In the genomic region with DNA sequence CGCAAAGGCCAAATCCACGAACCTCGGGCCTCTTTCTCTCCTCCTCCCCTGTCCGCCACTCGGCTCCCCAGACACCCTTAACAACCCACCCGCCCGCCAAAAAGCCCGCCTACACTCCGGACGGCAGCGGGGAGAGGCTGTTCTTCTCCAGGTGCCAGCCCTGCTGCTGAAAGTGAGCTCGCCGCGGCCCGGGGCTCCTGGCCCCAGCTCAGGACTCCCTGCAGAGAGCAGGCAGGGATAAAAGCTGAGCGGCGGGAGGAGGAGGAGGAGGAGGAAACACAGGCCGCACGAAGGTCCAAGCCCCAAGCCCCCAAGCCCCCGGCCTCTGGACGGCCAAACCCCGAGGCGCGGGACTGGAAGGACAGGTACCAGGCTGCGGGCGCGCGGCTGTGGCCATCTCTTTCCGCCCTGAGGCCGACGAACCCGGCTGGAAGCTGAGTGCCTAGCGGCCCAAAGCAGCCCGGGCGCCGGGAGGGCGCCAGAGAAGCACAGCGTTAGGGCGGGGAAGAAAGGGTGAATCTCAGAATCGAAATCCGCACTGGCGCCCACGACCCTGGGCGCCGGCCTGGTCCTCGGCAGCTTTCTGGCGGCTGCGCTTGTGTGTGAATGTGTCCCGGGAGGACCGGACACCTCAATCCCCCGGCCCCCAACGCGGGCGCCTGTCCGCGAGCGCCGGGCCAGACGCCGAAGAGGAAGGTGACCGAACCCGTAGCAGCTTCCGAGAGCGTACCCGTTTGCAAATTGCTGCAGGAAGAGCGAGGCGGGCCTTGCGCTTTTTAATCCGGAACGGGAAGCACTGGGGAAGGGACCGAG, we compare ENCODE assay signal across 8 cellular contexts. TPM values are rescaled to one million over a fixed set of nuclear protein-coding genes. Genes with fewer than 3 reads are reported as not detected.
A peak's percentile ranks its signal among the peaks of the same experiment; 100 is the strongest.
DNase-seq lines count a peak whose midpoint lies in the region; ATAC-seq and TF ChIP-seq lines count a peak whose summit lies in the region.

No MANE protein-coding gene starts in this region.

- H3K9me3 Mint-ChIP-seq in activated CD4-positive, alpha-beta T cell treated with anti-CD3 and anti-CD28 coated beads for 36 hours (ENCODE audit: low read depth) = peaks cover 6% of the 10 kb centered on the region
- H3K9me3 Mint-ChIP-seq in progenitor cell of endocrine pancreas (ENCODE audit: low read depth) = no peaks in the 10 kb centered on the region

- peak overlapping the region; percentile 70 for H3K27ac Mint-ChIP-seq in activated CD4-positive, alpha-beta T cell treated with anti-CD3 and anti-CD28 coated beads for 36 hours
- H3K27ac Mint-ChIP-seq in progenitor cell of endocrine pancreas = peak overlapping the region; percentile 71

- peaks cover 67% of the 10 kb centered on the region for H3K4me1 Mint-ChIP-seq in activated CD4-positive, alpha-beta T cell treated with anti-CD3 and anti-CD28 coated beads for 36 hours
- peaks cover 15% of the 10 kb centered on the region for H3K4me1 Mint-ChIP-seq in progenitor cell of endocrine pancreas (ENCODE audit: low read depth)

- ATAC-seq in activated CD4-positive, alpha-beta T cell treated with anti-CD3 and anti-CD28 coated beads for 36 hours = no peak
- ATAC-seq in Right ventricle myocardium superior (ENCODE audit: poor library complexity) = no peak

- in situ Hi-C loops in ACHN (cut with HindIII; ENCODE audit: low pct_ligation_motif_present, low pct_unique_long_range_greater_than_20kb, low sequenced_read_pairs) = no loop called here

- H3K36me3 Mint-ChIP-seq in activated CD4-positive, alpha-beta T cell treated with anti-CD3 and anti-CD28 coated beads for 36 hours (ENCODE audit: low read depth) = peaks cover 12% of the 10 kb centered on the region
- H3K36me3 Mint-ChIP-seq in progenitor cell of endocrine pancreas (ENCODE audit: insufficient read depth) = no peaks in the 10 kb centered on the region

- peaks cover 76% of the 10 kb centered on the region for H3K27me3 Mint-ChIP-seq in activated CD4-positive, alpha-beta T cell treated with anti-CD3 and anti-CD28 coated beads for 36 hours
- H3K27me3 Mint-ChIP-seq in progenitor cell of endocrine pancreas = peaks cover 96% of the 10 kb centered on the region

- CTCF ChIA-PET in activated CD4-positive, alpha-beta T cell treated with anti-CD3 and anti-CD28 coated beads for 36 hours (lab: Charles Lee) = interaction anchor here (0.7 kb wide), 1 partner anchor 251 kb away, joined by 3 read pairs; no protein-coding TSS in a partner anchor

- intact Hi-C loops in activated CD4-positive, alpha-beta T cell treated with anti-CD3 and anti-CD28 coated beads for 36 hours (cut with DNase I, micrococcal nuclease) = loop anchor here (1.0 to 5.0 kb wide), 2 partner anchors 7 to 916 kb away; a partner anchor contains a TSS
- intact Hi-C loops in Right ventricle myocardium superior (cut with DNase I) = no loop called here

- TF ChIP-seq CTCF in progenitor cell of endocrine pancreas (IDR thresholded peaks at IDR 0.05; ENCODE audit: unreplicated experiment) = no peak

- POLR2A ChIA-PET in activated CD4-positive, alpha-beta T cell treated with anti-CD3 and anti-CD28 coated beads for 36 hours (lab: Charles Lee) = no interaction called here

- peak overlapping the region; percentile 72 for H3K4me3 Mint-ChIP-seq in activated CD4-positive, alpha-beta T cell treated with anti-CD3 and anti-CD28 coated beads for 36 hours
- peak overlapping the region; percentile 40 for H3K4me3 Mint-ChIP-seq in progenitor cell of endocrine pancreas (ENCODE audit: low read depth)

- DNase-seq in activated CD4-positive, alpha-beta T cell treated with anti-CD3 and anti-CD28 coated beads for 36 hours = peak; percentile 62
- no peak for DNase-seq in activated CD4-positive, alpha-beta T cell treated with anti-CD3 and anti-CD28 coated beads for 1 hour
- peak; percentile 37 to 49 for DNase-seq in activated CD4-positive, alpha-beta T cell treated with anti-CD3 and anti-CD28 coated beads, Interleukin-2, amount 50 U/mL, for 48 hours
- DNase-seq in Right ventricle myocardium superior = peak; percentile 55
- no peak for DNase-seq in progenitor cell of endocrine pancreas (ENCODE audit: low spot score, unreplicated experiment)
- no peak for DNase-seq in effector CD8-positive, alpha-beta T cell (lab: John Stamatoyannopoulos, UW)
- no peak for DNase-seq in ACHN
- DNase-seq in hypothalamus (lab: John Stamatoyannopoulos, UW) = no peak

RNA-seq across cellular contexts. Expression of a gene that starts 3.2 kb away (rescaled TPM):
- 1 to 10 TPM; 4.6 to 7.5 TPM for total RNA-seq in activated CD4-positive, alpha-beta T cell treated with anti-CD3 and anti-CD28 coated beads for 36 hours
- total RNA-seq in Right ventricle myocardium superior (12.6 TPM), progenitor cell of endocrine pancreas (not detected in 2 replicates)

Comparison
In these comparisons a context has a peak if more than half of its experiments do, and no peak if none do; other contexts are left out.
1. DNase-seq: peak in activated CD4-positive, alpha-beta T cell treated with anti-CD3 and anti-CD28 coated beads for 36 hours (single experiment), activated CD4-positive, alpha-beta T cell treated with anti-CD3 and anti-CD28 coated beads, Interleukin-2, amount 50 U/mL, for 48 hours (2 of 2) and Right ventricle myocardium superior (single experiment); none in activated CD4-positive, alpha-beta T cell treated with anti-CD3 and anti-CD28 coated beads for 1 hour (single experiment), progenitor cell of endocrine pancreas (single experiment), effector CD8-positive, alpha-beta T cell (single experiment), ACHN (single experiment) and hypothalamus (0 of 51).